ENCODE assay signal across 8 cellular contexts in the genomic region with DNA sequence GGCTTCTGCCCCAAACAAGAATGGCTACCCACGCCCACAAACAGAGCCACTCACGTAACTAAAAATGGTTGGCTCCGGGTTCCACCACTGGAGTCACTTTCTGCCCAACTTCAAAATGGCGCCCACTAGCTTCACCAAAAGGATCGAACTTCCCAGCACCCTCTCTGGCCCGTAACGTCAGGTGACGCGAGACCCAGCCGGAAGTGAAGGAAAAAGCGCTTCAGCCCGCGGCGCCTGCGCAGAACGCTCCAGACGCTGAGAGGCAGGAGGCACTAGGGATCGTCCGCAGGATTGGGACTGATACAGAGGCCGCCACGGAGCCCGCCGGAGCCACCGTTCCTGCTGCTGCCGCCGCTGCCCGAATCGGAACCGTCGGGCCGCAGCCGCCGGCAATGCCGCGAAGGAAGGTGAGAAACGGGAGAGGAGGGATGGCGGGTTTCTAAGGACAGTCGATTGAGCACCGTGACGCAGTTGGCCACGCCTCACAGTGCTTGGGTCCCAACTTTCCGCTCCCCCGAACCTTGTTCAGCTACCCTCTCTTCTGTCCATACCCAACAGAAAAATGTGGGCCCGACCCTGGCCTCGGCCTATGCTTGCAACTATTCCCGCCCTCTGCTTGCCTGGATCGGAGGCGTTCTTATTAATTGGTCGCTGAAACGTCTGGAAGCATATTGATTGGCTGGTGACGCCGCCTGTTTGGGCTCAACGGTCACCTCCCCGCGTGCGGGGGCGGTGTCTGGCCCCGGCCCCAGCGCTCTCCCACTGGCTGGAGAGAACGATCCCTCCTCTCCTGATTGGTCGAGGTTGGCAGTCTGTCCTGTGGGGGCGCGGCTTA. TPM values are rescaled to one million over a fixed set of nuclear protein-coding genes. Genes with fewer than 3 reads are reported as not detected.
DNase-seq lines count a peak whose midpoint lies in the region; ATAC-seq and TF ChIP-seq lines count a peak whose summit lies in the region.

Gene KAT7, plus strand, starts transcription at position 239 of the 835 bp plus-strand sequence. Its CDS starts 154 bp downstream, at position 393.

- no peak for TF ChIP-seq CTCF in AG09309 (IDR thresholded peaks at IDR 0.05; ENCODE audit: control insufficient read depth, insufficient read depth, low read depth, low read length, missing control alignments)
- peak in 4 of 11 experiments; percentile 16 to 37 (median 22) for TF ChIP-seq CTCF in spleen (IDR thresholded peaks at IDR 0.05 in 8 of 11, conservative IDR thresholded peaks at IDR 0.05 in 3 of 11)

- peaks cover 50% of the 10 kb centered on the region for H3K36me3 Mint-ChIP-seq in central memory CD8-positive, alpha-beta T cell (ENCODE audit: insufficient read depth)

- peak within 1 kb of the TSS; percentile 99 for H3K27ac Mint-ChIP-seq in central memory CD8-positive, alpha-beta T cell (ENCODE audit: low read depth)

- peak within 1 kb of the TSS; percentile 97 for H3K4me3 Mint-ChIP-seq in central memory CD8-positive, alpha-beta T cell

- H3K4me3 ChIP-seq in AG09309 (ENCODE audit: control insufficient read depth, low read depth, low read length) (peak within 1 kb of the TSS; percentile 98), spleen (peak within 1 kb of the TSS; percentile 79 to 95 (median 91))

- H3K27me3 ChIP-seq in spleen (replicated peaks in 1 of 7): no peaks in the 10 kb centered on the region

- H3K4me1 ChIP-seq in spleen: peaks cover 26 to 58% (median 54%) of the 10 kb centered on the region in 6 donors

- no peaks in the 10 kb centered on the region for H3K27me3 Mint-ChIP-seq in central memory CD8-positive, alpha-beta T cell

- H3K9me3 Mint-ChIP-seq in central memory CD8-positive, alpha-beta T cell: no peaks in the 10 kb centered on the region

- no peaks in the 10 kb centered on the region for H3K9me3 ChIP-seq in spleen

- peak within 1 kb of the TSS; percentile 94 to 100 (median 98) for H3K27ac ChIP-seq in spleen

- H3K4me1 Mint-ChIP-seq in central memory CD8-positive, alpha-beta T cell: peaks cover 51% of the 10 kb centered on the region

- H3K36me3 ChIP-seq in spleen: peaks cover 0 to 40% (median 22%) of the 10 kb centered on the region in 6 donors

- DNase-seq in AG09309 (ENCODE audit: low read depth) (peak; percentile 97), NCI-H446 (lab: John Stamatoyannopoulos, UW) (peak; percentile 98 to 99), inferior parietal cortex (ENCODE audit: extremely low spot score) (peak; percentile 99), spleen (peak; percentile 99)
- peak; percentile 98 for DNase-seq in activated CD4-positive, CD25-positive, alpha-beta regulatory T cell treated with anti-CD3 and anti-CD28 coated beads, Interleukin-2, amount 50 U/mL, for 16 hours (ENCODE audit: low read depth, low spot score)
- DNase-seq in central memory CD8-positive, alpha-beta T cell (ENCODE audit: low spot score in 2 of 2): peak; percentile 94 to 98

- intact Hi-C loops in spleen (cut with DNase I; ENCODE audit: low total_unique reads): loop anchor here (5.0 kb wide), 1 partner anchor 221 kb away; no protein-coding TSS in a partner anchor

- TF ChIP-seq POLR2A in spleen (IDR thresholded peaks at IDR 0.05): peak; percentile 55 to 72 (median 57)

- ATAC-seq in GM19025 (IDR thresholded peaks at IDR 0.05; ENCODE audit: low read depth, unreplicated experiment) (peak; percentile 94), HG03342 (IDR thresholded peaks at IDR 0.05; ENCODE audit: unreplicated experiment) (peak; percentile 84)
- peak; percentile 85 for ATAC-seq in central memory CD8-positive, alpha-beta T cell (replicated peaks; ENCODE audit: extremely low read depth, poor library complexity, severe bottlenecking)

- WGBS in spleen, 5 donors: 0 to 1% (median 0%) methylated on average over 47 to 63 of the region's 63 CpGs

RNA-seq across cellular contexts. Expression of gene KAT7, which starts in this region (rescaled TPM):
- 10 to 100 TPM; 38.1 to 81.2 (median 65.0) TPM for total RNA-seq in spleen
- 10 to 100 TPM in 1 of 3 donors, 1 to 10 TPM in 2; 5.9 to 11.4 (median 8.0) TPM for polyA plus RNA-seq in spleen

Comparison
In these comparisons a context has a peak if more than half of its experiments do, and no peak if none do; other contexts are left out.
1. Peak in every context shown above with its lines: DNase-seq, ATAC-seq, H3K4me3 ChIP-seq and H3K27ac ChIP-seq.